In genomic region chr1:2641381-2642130, GRCh38 we compare ENCODE assay signal across 1 cellular context.
TF ChIP-seq lines count a peak whose summit lies in the region.

No MANE protein-coding gene starts in this region.

TF ChIP-seq in A549, 52 proteins besides CTCF, POLR2A, EP300 and RAD21 (continued from another document):
- TF ChIP-seq E2F6 (IDR thresholded peaks at IDR 0.05; ENCODE audit: borderline replicate concordance, low read depth) (no peak), KDM5A (IDR thresholded peaks at IDR 0.05) (no peak), CBX2 (IDR thresholded peaks at IDR 0.05; ENCODE audit: borderline replicate concordance, low read depth) (no peak), EHF (CRISPR knock-in tag; IDR thresholded peaks at IDR 0.05) (no peak), USF2 (IDR thresholded peaks at IDR 0.05) (no peak), MYC (IDR thresholded peaks at IDR 0.05; ENCODE audit: borderline replicate concordance, low read length) (no peak), NFE2L2 (conservative IDR thresholded peaks at IDR 0.05; ENCODE audit: low read length) (no peak), ZSCAN20 (CRISPR knock-in tag; IDR thresholded peaks at IDR 0.05) (no peak), JUNB (IDR thresholded peaks at IDR 0.05) (no peak), RARB (CRISPR knock-in tag; IDR thresholded peaks at IDR 0.05) (no peak), TFCP2L1 (CRISPR knock-in tag; IDR thresholded peaks at IDR 0.05) (no peak), NR3C1 (IDR thresholded peaks at IDR 0.05) (no peak), CEBPB (IDR thresholded peaks at IDR 0.05) (no peak), TP53 (CRISPR knock-in tag; IDR thresholded peaks at IDR 0.05) (no peak)
